In genomic region chr6:170424634-170425126, GRCh38 we compare ENCODE assay signal across 17 cellular contexts.
DNase-seq lines count a peak whose midpoint lies in the region; ATAC-seq and TF ChIP-seq lines count a peak whose summit lies in the region.
"Had no signal": no experiment of that assay in that cellular context is flagged by ENCODE, and none has a peak within 500 bp of the region (broad histone marks: within the 10 kb centered on the region; RNA-seq: fewer than 3 reads in every experiment).

No MANE protein-coding gene starts in this region.

- intact Hi-C loops in upper lobe of right lung (cut with DNase I): no loop called here

- H3K79me2 ChIP-seq in GM23338 (replicated peaks; ENCODE audit: insufficient read depth) (no peaks in the 10 kb centered on the region), hepatocyte (no peaks in the 10 kb centered on the region)

- no peak overlapping the region for H3K27ac Mint-ChIP-seq in GM23338
- no peak overlapping the region for H3K27ac Mint-ChIP-seq in chondrocyte (ENCODE audit: unreplicated experiment)
- H3K27ac Mint-ChIP-seq: HFFc6 had no signal

- no peak overlapping the region for H3K4me3 Mint-ChIP-seq in GM23338
- H3K4me3 Mint-ChIP-seq in chondrocyte (ENCODE audit: unreplicated experiment): no peak overlapping the region
- H3K4me3 Mint-ChIP-seq: CD8-positive, alpha-beta memory T cell; HFFc6 had no signal

- H3K4me1 Mint-ChIP-seq in GM23338: peaks cover 20% of the 10 kb centered on the region
- peaks cover 6% of the 10 kb centered on the region for H3K4me1 Mint-ChIP-seq in chondrocyte (ENCODE audit: low read depth)
- H3K4me1 Mint-ChIP-seq: CD8-positive, alpha-beta memory T cell had no signal

- no peak overlapping the region for H4K8ac ChIP-seq in mesenchymal stem cell (ENCODE audit: low read length)

- no peak overlapping the region for H3K14ac ChIP-seq in mesenchymal stem cell (ENCODE audit: low read length in 2 of 2)

- H3K9ac ChIP-seq in mesenchymal stem cell (ENCODE audit: low read length): no peak overlapping the region
- H3K9ac ChIP-seq: KMS-11 had no signal

- H2BK12ac ChIP-seq in mesenchymal stem cell (ENCODE audit: low read length in 2 of 2): no peak overlapping the region

- no peak overlapping the region for H3K4ac ChIP-seq in mesenchymal stem cell (ENCODE audit: low read depth in 1 of 2, low read length in 2 of 2)

- no peak overlapping the region for H3K18ac ChIP-seq in mesenchymal stem cell (ENCODE audit: low read depth in 1 of 2, low read length in 2 of 2)

- H3K9me3 Mint-ChIP-seq in GM23338 (no peaks in the 10 kb centered on the region), chondrocyte (ENCODE audit: low read depth) (no peaks in the 10 kb centered on the region)
- H3K9me3 Mint-ChIP-seq: CD8-positive, alpha-beta memory T cell; HFFc6 had no signal

- H3K4me2 ChIP-seq in GM23338 (no peak overlapping the region), mesenchymal stem cell (ENCODE audit: low read length, poor library complexity, severe bottlenecking) (no peak overlapping the region), hepatocyte (no peak overlapping the region)
- H3K4me2 ChIP-seq: A549, KMS-11 had no signal

- H4K20me1 ChIP-seq in GM23338 (replicated peaks; ENCODE audit: insufficient read depth) (no peaks in the 10 kb centered on the region), hepatocyte (ENCODE audit: insufficient read depth, poor library complexity, severe bottlenecking) (no peaks in the 10 kb centered on the region)

- no peaks in the 10 kb centered on the region for H3K36me3 ChIP-seq in GM23338 (ENCODE audit: insufficient read depth)
- H3K36me3 ChIP-seq in mesenchymal stem cell (ENCODE audit: control insufficient read depth in 1 of 2, insufficient read depth in 2 of 2, low read depth in 1 of 2, low read length in 2 of 2): no peaks in the 10 kb centered on the region
- H3K36me3 ChIP-seq in upper lobe of right lung: no peaks in the 10 kb centered on the region
- no peaks in the 10 kb centered on the region for H3K36me3 ChIP-seq in hepatocyte (replicated peaks; ENCODE audit: insufficient read depth, low read depth)
- H3K36me3 ChIP-seq: SJSA1 had no signal

- no peak overlapping the region for H3K23ac ChIP-seq in mesenchymal stem cell (ENCODE audit: low read length in 2 of 2)

- no peaks in the 10 kb centered on the region for H3K79me1 ChIP-seq in mesenchymal stem cell (replicated peaks; ENCODE audit: low read length, poor library complexity, severe bottlenecking)

- H2BK15ac ChIP-seq in mesenchymal stem cell (ENCODE audit: low read depth, poor library complexity, severe bottlenecking): no peak overlapping the region

- H3K27me3 ChIP-seq in GM23338 (ENCODE audit: insufficient read depth) (no peaks in the 10 kb centered on the region), mesenchymal stem cell (ENCODE audit: control insufficient read depth in 1 of 2, insufficient read depth in 1 of 2, low read length in 2 of 2) (peaks cover 0 to 32% of the 10 kb centered on the region in 2 experiments), upper lobe of right lung (peaks cover 4% of the 10 kb centered on the region), hepatocyte (no peaks in the 10 kb centered on the region)
- H3K27me3 ChIP-seq: SJSA1 had no signal

- no peak overlapping the region for H2BK5ac ChIP-seq in mesenchymal stem cell (ENCODE audit: low read depth, low read length, poor library complexity, severe bottlenecking)

- WGBS in mesenchymal stem cell: 96% methylated on average over 7 of the region's 7 CpGs
- WGBS in hepatocyte (ENCODE audit: low lambda C conversion rate, missing lambda C conversion rate): 94% methylated on average over 7 of the region's 7 CpGs

- ATAC-seq in GM23338 (peak; percentile 12; the same call in 2 of the 3 replicates), upper lobe of right lung (peak; percentile 26), GM18858 (IDR thresholded peaks at IDR 0.05; ENCODE audit: unreplicated experiment) (no peak)
- ATAC-seq: A549 had no signal

- H3K27ac ChIP-seq in GM23338 (ENCODE audit: low read depth): no peak overlapping the region
- no peak overlapping the region for H3K27ac ChIP-seq in mesenchymal stem cell (ENCODE audit: low read length, poor library complexity, severe bottlenecking)
- H3K27ac ChIP-seq in upper lobe of right lung: no peak overlapping the region
- H3K27ac ChIP-seq in hepatocyte: no peak overlapping the region
- H3K27ac ChIP-seq: A549, KMS-11, SJSA1 had no signal

- H3K9me3 ChIP-seq in mesenchymal stem cell (ENCODE audit: control insufficient read depth, low read length) (no peaks in the 10 kb centered on the region), upper lobe of right lung (no peaks in the 10 kb centered on the region), hepatocyte (ENCODE audit: low read depth) (no peaks in the 10 kb centered on the region)
- H3K9me3 ChIP-seq: A549, SJSA1 had no signal

- H3K9me2 ChIP-seq in GM23338 (ENCODE audit: insufficient read depth) (no peaks in the 10 kb centered on the region), hepatocyte (replicated peaks; ENCODE audit: insufficient read depth) (no peaks in the 10 kb centered on the region)

- no peak overlapping the region for H3K4me3 ChIP-seq in GM23338
- H3K4me3 ChIP-seq in mesenchymal stem cell (ENCODE audit: insufficient read depth in 1 of 2, low read depth in 1 of 2, low read length in 2 of 2): no peak overlapping the region
- no peak overlapping the region for H3K4me3 ChIP-seq in upper lobe of right lung
- H3K4me3 ChIP-seq in hepatocyte: no peak overlapping the region
- H3K4me3 ChIP-seq: A549, SJSA1 had no signal

- no peaks in the 10 kb centered on the region for H3K4me1 ChIP-seq in GM23338 (ENCODE audit: insufficient read depth)
- H3K4me1 ChIP-seq in mesenchymal stem cell (ENCODE audit: control insufficient read depth, insufficient read depth, low read depth, low read length): peaks cover 14% of the 10 kb centered on the region
- H3K4me1 ChIP-seq in upper lobe of right lung: no peaks in the 10 kb centered on the region
- no peaks in the 10 kb centered on the region for H3K4me1 ChIP-seq in hepatocyte (ENCODE audit: insufficient read depth)
- H3K4me1 ChIP-seq: A549, SJSA1 had no signal

- TF ChIP-seq CTCF in GM23338 (conservative IDR thresholded peaks at IDR 0.05; ENCODE audit: low read depth in 2 of 2): no peak
- no peak for TF ChIP-seq CTCF in chondrocyte (IDR thresholded peaks at IDR 0.05)
- TF ChIP-seq CTCF in upper lobe of right lung (IDR thresholded peaks at IDR 0.05): no peak
- TF ChIP-seq CTCF in hepatocyte (IDR thresholded peaks at IDR 0.05; ENCODE audit: poor library complexity): no peak

- H3K36me3 Mint-ChIP-seq in GM23338 (ENCODE audit: low read depth): no peaks in the 10 kb centered on the region
- H3K36me3 Mint-ChIP-seq in chondrocyte (ENCODE audit: low read depth): no peaks in the 10 kb centered on the region
- H3K36me3 Mint-ChIP-seq: CD8-positive, alpha-beta memory T cell had no signal

- H2AK5ac ChIP-seq in mesenchymal stem cell (ENCODE audit: low read length, severe bottlenecking): peak overlapping the region; percentile 39

- H3F3A ChIP-seq in GM23338 (replicated peaks; ENCODE audit: low read depth): no peaks in the 10 kb centered on the region

- H2AFZ ChIP-seq in GM23338: no peak overlapping the region
- H2AFZ ChIP-seq in mesenchymal stem cell (ENCODE audit: low read depth, low read length): no peak overlapping the region
- no peak overlapping the region for H2AFZ ChIP-seq in hepatocyte

- H3K27me3 Mint-ChIP-seq in GM23338 (ENCODE audit: insufficient read depth, low read depth, poor library complexity): peaks cover 12% of the 10 kb centered on the region
- no peaks in the 10 kb centered on the region for H3K27me3 Mint-ChIP-seq in chondrocyte (ENCODE audit: low read depth)

- H4K91ac ChIP-seq in mesenchymal stem cell (ENCODE audit: low read length): no peak overlapping the region

- DNase-seq in GM23338 (ENCODE audit: low spot score): no peak
- peak; percentile 54 for DNase-seq in chondrocyte (ENCODE audit: low spot score)
- DNase-seq in mesenchymal stem cell: no peak
- DNase-seq in upper lobe of right lung: no peak
- no peak for DNase-seq in NCI-H2029 treated with DMSO at 0.1 percent for 48 hours (lab: John Stamatoyannopoulos, UW)
- no peak for DNase-seq in hepatocyte (ENCODE audit: low spot score)
- DNase-seq: C1 segment of cervical spinal cord; CD8-positive, alpha-beta memory T cell; HFFc6; MV-4-11; NCI-H1417; NCI-H187 treated with DMSO at 0.1 percent for 48 hours; NCI-H446 had no signal

- H2BK120ac ChIP-seq in mesenchymal stem cell (ENCODE audit: low read depth, low read length): no peak overlapping the region

TF ChIP-seq in GM23338, 12 proteins besides CTCF, POLR2A, EP300 and RAD21:
- TF ChIP-seq ZNF331 (CRISPR knock-in tag; IDR thresholded peaks at IDR 0.05; ENCODE audit: low read depth) (no peak), EZH2phosphoT487 (IDR thresholded peaks at IDR 0.05; ENCODE audit: unreplicated experiment) (no peak), STAT1 (IDR thresholded peaks at IDR 0.05; ENCODE audit: unreplicated experiment) (no peak), CREB1 (CRISPR knock-in tag; IDR thresholded peaks at IDR 0.05; ENCODE audit: low read depth) (no peak), JUNB (IDR thresholded peaks at IDR 0.05; ENCODE audit: unreplicated experiment) (no peak), EZH2 (IDR thresholded peaks at IDR 0.05; ENCODE audit: low read depth, unreplicated experiment) (no peak), NANOG (IDR thresholded peaks at IDR 0.05; ENCODE audit: borderline replicate concordance) (no peak), POLR2AphosphoS5 (IDR thresholded peaks at IDR 0.05; ENCODE audit: low read depth) (no peak)
TF ChIP-seq in GM23338: peak in this region for 0.
